ENCODE assay signal across 23 cellular contexts in genomic region chr12:111100554-111100953, GRCh38.
DNase-seq lines count a peak whose midpoint lies in the region; TF ChIP-seq lines count a peak whose summit lies in the region.
"Had no signal": no experiment of that assay in that cellular context is flagged by ENCODE, and none has a peak within 500 bp of the region (broad histone marks: within the 10 kb centered on the region; RNA-seq: fewer than 3 reads in every experiment).

No MANE protein-coding gene starts in this region.

- intact Hi-C loops in activated T-helper 1 cell treated with anti-CD3 and anti-CD28 coated beads, Interleukin-12 subunit alpha, Interleukin-12 subunit beta, Interleukin-2, Interleukin-4 antibody, amounts not matched to agents 30 ng/mL and 10 ng/mL and 1 ng/mL, durations not matched to agents 14 hours and 24 hours and 36 hours (cut with micrococcal nuclease) = no loop called here

- TF ChIP-seq CTCF in RWPE1 (conservative IDR thresholded peaks at IDR 0.05; ENCODE audit: low read depth) = no peak

- H3K4me3 ChIP-seq in H7 (ENCODE audit: insufficient read depth, low read depth, low read length) = no peak overlapping the region
- H3K4me3 ChIP-seq in CD8-positive, alpha-beta memory T cell (ENCODE audit: low read length) = no peak overlapping the region
- H3K4me3 ChIP-seq: K562, PC-9, SK-N-MC had no signal

- no peaks in the 10 kb centered on the region for H3K36me3 ChIP-seq in H7 (replicated peaks; ENCODE audit: control insufficient read depth, insufficient read depth, low read length)
- no peaks in the 10 kb centered on the region for H3K36me3 ChIP-seq in CD8-positive, alpha-beta memory T cell (ENCODE audit: insufficient read depth, low read length)

- H3K27ac ChIP-seq in RWPE1 (peak overlapping the region; percentile 65), cingulate gyrus (ENCODE audit: low read depth, low read length) (peak overlapping the region; percentile 44)
- no peak overlapping the region for H3K27ac ChIP-seq in CD8-positive, alpha-beta memory T cell (ENCODE audit: low read depth, low read length)
- H3K27ac ChIP-seq: PC-9, SK-N-MC had no signal

- no peaks in the 10 kb centered on the region for H3K36me3 Mint-ChIP-seq in CD8-positive, alpha-beta memory T cell
- no peaks in the 10 kb centered on the region for H3K36me3 Mint-ChIP-seq in activated T-helper 1 cell treated with anti-CD3 and anti-CD28 coated beads, Interleukin-12 subunit alpha, Interleukin-12 subunit beta, Interleukin-2, Interleukin-4 antibody, amounts not matched to agents 30 ng/mL and 10 ng/mL and 1 ng/mL, durations not matched to agents 14 hours and 24 hours and 36 hours (ENCODE audit: low read depth)
- H3K36me3 Mint-ChIP-seq: CD8-positive, alpha-beta T cell had no signal

- CTCF ChIA-PET in RWPE1 (lab: Yijun Ruan, JAX) = no interaction called here
- CTCF ChIA-PET in CD8-positive, alpha-beta memory T cell (lab: Charles Lee) = no interaction called here

- H3K27me3 ChIP-seq in H7 (ENCODE audit: control insufficient read depth, insufficient read depth, low read length) = no peaks in the 10 kb centered on the region
- no peaks in the 10 kb centered on the region for H3K27me3 ChIP-seq in CD8-positive, alpha-beta memory T cell (ENCODE audit: insufficient read depth, low read length, poor library complexity, severe bottlenecking)

- H3K27ac Mint-ChIP-seq in CD8-positive, alpha-beta memory T cell = no peak overlapping the region
- H3K27ac Mint-ChIP-seq in activated T-helper 1 cell treated with anti-CD3 and anti-CD28 coated beads, Interleukin-12 subunit alpha, Interleukin-12 subunit beta, Interleukin-2, Interleukin-4 antibody, amounts not matched to agents 30 ng/mL and 10 ng/mL and 1 ng/mL, durations not matched to agents 14 hours and 24 hours and 36 hours = no peak overlapping the region
- H3K27ac Mint-ChIP-seq: CD8-positive, alpha-beta T cell; HFFc6 had no signal

- H3K9me3 ChIP-seq in CD8-positive, alpha-beta memory T cell (ENCODE audit: low read length) = no peaks in the 10 kb centered on the region

- H3K27me3 Mint-ChIP-seq in CD8-positive, alpha-beta memory T cell = peaks cover 4 to 21% of the 10 kb centered on the region in 2 donors
- peaks cover 6% of the 10 kb centered on the region for H3K27me3 Mint-ChIP-seq in activated T-helper 1 cell treated with anti-CD3 and anti-CD28 coated beads, Interleukin-12 subunit alpha, Interleukin-12 subunit beta, Interleukin-2, Interleukin-4 antibody, amounts not matched to agents 30 ng/mL and 10 ng/mL and 1 ng/mL, durations not matched to agents 14 hours and 24 hours and 36 hours (ENCODE audit: insufficient read depth)

- no peak overlapping the region for H3K4me3 Mint-ChIP-seq in CD8-positive, alpha-beta memory T cell
- no peak overlapping the region for H3K4me3 Mint-ChIP-seq in activated T-helper 1 cell treated with anti-CD3 and anti-CD28 coated beads, Interleukin-12 subunit alpha, Interleukin-12 subunit beta, Interleukin-2, Interleukin-4 antibody, amounts not matched to agents 30 ng/mL and 10 ng/mL and 1 ng/mL, durations not matched to agents 14 hours and 24 hours and 36 hours
- H3K4me3 Mint-ChIP-seq: CD8-positive, alpha-beta T cell; HFFc6 had no signal

- POLR2A ChIA-PET in RWPE1 (lab: Yijun Ruan, JAX; ENCODE audit: low non-redundant PET) = no interaction called here
- POLR2A ChIA-PET in CD8-positive, alpha-beta memory T cell (lab: Charles Lee) = no interaction called here

- no peaks in the 10 kb centered on the region for H3K4me1 ChIP-seq in CD8-positive, alpha-beta memory T cell (ENCODE audit: insufficient read depth, low read length)

- DNase-seq in H7 = peak; percentile 22
- no peak for DNase-seq in RWPE1 (ENCODE audit: low spot score)
- DNase-seq in LoVo (ENCODE audit: low spot score) = no peak
- no peak for DNase-seq in stimulated activated CD8-positive, alpha-beta memory T cell treated with anti-CD3 and anti-CD28 coated beads, Interleukin-4, amount 100 ng/mL, for 48 hours
- DNase-seq in CD8-positive, alpha-beta memory T cell = no peak
- no peak for DNase-seq in activated T-helper 1 cell treated with anti-CD3 and anti-CD28 coated beads, Interleukin-12 subunit alpha, Interleukin-12 subunit beta, Interleukin-2, Interleukin-4 antibody, amounts not matched to agents 30 ng/mL and 10 ng/mL and 1 ng/mL, durations not matched to agents 14 hours and 24 hours and 36 hours (ENCODE audit: low spot score)
- DNase-seq: ACHN; C1 segment of cervical spinal cord; Calu3; CD8-positive, alpha-beta T cell; HFFc6; MV-4-11; NCI-H1105 treated with DMSO at 0.1 percent for 48 hours; NCI-H2081; NCI-H2171 treated with DMSO at 0.1 percent for 48 hours; NCI-H446; NCI-H526; PC-9; RPMI8226; SHP77 treated with DMSO at 0.1 percent for 48 hours had no signal

- no peaks in the 10 kb centered on the region for H3K9me3 Mint-ChIP-seq in CD8-positive, alpha-beta memory T cell
- H3K9me3 Mint-ChIP-seq in activated T-helper 1 cell treated with anti-CD3 and anti-CD28 coated beads, Interleukin-12 subunit alpha, Interleukin-12 subunit beta, Interleukin-2, Interleukin-4 antibody, amounts not matched to agents 30 ng/mL and 10 ng/mL and 1 ng/mL, durations not matched to agents 14 hours and 24 hours and 36 hours = no peaks in the 10 kb centered on the region
- H3K9me3 Mint-ChIP-seq: CD8-positive, alpha-beta T cell; HFFc6 had no signal

- H3K4me1 Mint-ChIP-seq in CD8-positive, alpha-beta memory T cell = peaks cover 0 to 8% (median 6%) of the 10 kb centered on the region in 3 donors
- peaks cover 6% of the 10 kb centered on the region for H3K4me1 Mint-ChIP-seq in activated T-helper 1 cell treated with anti-CD3 and anti-CD28 coated beads, Interleukin-12 subunit alpha, Interleukin-12 subunit beta, Interleukin-2, Interleukin-4 antibody, amounts not matched to agents 30 ng/mL and 10 ng/mL and 1 ng/mL, durations not matched to agents 14 hours and 24 hours and 36 hours (ENCODE audit: low read depth)
